ENCODE assay signal across 1 cellular context in the genomic region with DNA sequence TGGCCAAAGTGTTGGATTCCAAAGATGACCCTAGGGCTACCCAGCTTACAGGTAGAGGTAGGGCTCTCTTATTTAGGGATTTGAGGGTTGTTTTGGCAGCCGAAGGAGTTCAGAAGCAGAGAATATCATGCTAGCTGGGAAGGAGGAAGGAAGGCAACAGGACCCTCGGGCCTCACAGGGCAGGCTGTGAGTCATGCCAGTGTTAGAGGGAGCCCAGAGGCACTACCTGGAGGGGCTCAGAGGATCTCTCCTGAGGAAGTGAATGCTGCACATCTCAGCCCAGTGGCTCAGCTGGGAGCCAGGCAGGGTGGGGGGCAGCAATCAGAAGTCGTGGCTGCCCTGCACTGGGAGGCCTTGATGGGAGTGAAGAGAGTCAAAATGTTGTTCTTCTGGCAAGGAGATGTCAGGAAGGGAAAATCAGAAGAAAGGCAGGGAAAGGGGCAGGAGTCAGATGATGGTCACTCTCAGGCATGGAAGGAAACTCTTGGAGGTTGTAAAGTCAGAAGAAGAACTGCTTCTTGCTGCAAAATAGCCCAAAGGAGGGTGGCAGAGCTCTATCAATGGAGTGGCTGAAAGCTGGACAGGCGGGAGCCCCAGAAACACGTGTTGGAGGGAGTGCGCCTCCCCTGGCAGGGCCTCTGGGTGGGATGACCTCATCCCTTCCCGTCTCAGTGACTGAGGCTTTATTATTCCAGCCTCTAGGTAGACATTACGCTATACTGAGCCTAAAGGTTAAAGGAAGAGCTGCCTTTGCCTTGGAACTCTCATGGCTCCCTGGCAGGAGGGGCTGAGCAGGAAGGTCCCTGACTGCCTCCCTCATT.
TF ChIP-seq lines count a peak whose summit lies in the region.

No MANE protein-coding gene starts in this region.

TF ChIP-seq in SK-N-SH, 30 proteins besides CTCF, POLR2A, EP300 and RAD21 (continued from another document):
- TF ChIP-seq, protein P1, sequence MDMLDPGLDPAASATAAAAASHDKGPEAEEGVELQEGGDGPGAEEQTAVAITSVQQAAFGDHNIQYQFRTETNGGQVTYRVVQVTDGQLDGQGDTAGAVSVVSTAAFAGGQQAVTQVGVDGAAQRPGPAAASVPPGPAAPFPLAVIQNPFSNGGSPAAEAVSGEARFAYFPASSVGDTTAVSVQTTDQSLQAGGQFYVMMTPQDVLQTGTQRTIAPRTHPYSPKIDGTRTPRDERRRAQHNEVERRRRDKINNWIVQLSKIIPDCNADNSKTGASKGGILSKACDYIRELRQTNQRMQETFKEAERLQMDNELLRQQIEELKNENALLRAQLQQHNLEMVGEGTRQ (IDR thresholded peaks at IDR 0.05; ENCODE audit: borderline replicate concordance, low read depth, low read length): no peak
- no peak for TF ChIP-seq TAF1 (IDR thresholded peaks at IDR 0.05; ENCODE audit: borderline replicate concordance, low read depth, low read length)
- TF ChIP-seq SMC3 (IDR thresholded peaks at IDR 0.05; ENCODE audit: low read depth, low read length): no peak
- TF ChIP-seq, protein P2, sequence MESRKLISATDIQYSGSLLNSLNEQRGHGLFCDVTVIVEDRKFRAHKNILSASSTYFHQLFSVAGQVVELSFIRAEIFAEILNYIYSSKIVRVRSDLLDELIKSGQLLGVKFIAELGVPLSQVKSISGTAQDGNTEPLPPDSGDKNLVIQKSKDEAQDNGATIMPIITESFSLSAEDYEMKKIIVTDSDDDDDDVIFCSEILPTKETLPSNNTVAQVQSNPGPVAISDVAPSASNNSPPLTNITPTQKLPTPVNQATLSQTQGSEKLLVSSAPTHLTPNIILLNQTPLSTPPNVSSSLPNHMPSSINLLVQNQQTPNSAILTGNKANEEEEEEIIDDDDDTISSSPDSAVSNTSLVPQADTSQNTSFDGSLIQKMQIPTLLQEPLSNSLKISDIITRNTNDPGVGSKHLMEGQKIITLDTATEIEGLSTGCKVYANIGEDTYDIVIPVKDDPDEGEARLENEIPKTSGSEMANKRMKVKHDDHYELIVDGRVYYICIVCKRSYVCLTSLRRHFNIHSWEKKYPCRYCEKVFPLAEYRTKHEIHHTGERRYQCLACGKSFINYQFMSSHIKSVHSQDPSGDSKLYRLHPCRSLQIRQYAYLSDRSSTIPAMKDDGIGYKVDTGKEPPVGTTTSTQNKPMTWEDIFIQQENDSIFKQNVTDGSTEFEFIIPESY (IDR thresholded peaks at IDR 0.05; ENCODE audit: borderline replicate concordance, low read depth): no peak
- no peak for TF ChIP-seq ELF1 (IDR thresholded peaks at IDR 0.05)
- no peak for TF ChIP-seq YY1 (IDR thresholded peaks at IDR 0.05; ENCODE audit: low read depth)
- TF ChIP-seq MEF2A (IDR thresholded peaks at IDR 0.05; ENCODE audit: borderline replicate concordance, low read depth): no peak
TF ChIP-seq in SK-N-SH: peak in this region for 0.
